Comparison of ENCODE assay signal across 36 cellular contexts in the genomic region with DNA sequence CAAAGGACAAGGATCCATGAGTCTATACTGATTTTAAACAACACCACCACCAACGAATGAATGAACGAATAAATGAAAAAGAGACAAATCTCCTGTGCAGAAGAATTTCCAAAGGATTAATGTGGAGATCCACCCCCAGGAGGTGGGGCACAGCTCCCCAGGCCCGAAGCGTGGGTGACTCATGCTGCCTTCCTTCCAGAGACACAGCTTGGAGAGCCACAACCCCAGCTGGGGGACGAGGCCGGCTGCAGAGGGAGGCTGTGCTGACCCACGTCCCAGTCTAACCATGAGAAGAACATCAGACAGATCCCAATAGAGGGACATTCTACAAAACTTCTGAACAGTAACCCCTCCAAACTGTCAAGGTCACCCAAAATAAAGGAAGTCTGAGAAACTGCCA.
"Had no signal": no experiment of that assay in that cellular context is flagged by ENCODE, and none has a peak within 500 bp of the region (broad histone marks: within the 10 kb centered on the region; RNA-seq: fewer than 3 reads in every experiment).

No MANE protein-coding gene starts in this region.

- DNase-seq: activated CD4-positive, alpha-beta memory T cell treated with anti-CD3 and anti-CD28 coated beads for 36 hours; activated CD4-positive, alpha-beta T cell treated with anti-CD3 and anti-CD28 coated beads for 36 hours; activated CD4-positive, alpha-beta T cell treated with anti-CD3 and anti-CD28 coated beads, Interleukin-2, amount 10 ng/mL, durations not matched to agents 24 days and 14 days; activated CD4-positive, CD25-positive, alpha-beta regulatory T cell; activated CD4-positive, CD25-positive, alpha-beta regulatory T cell treated with anti-CD3 and anti-CD28 coated beads, Interleukin-2, amount 50 U/mL, for 72 hours; activated CD8-positive, alpha-beta memory T cell treated with anti-CD3 and anti-CD28 coated beads, Interleukin-2, amount 10 ng/mL, durations not matched to agents 7 days and 5 days; activated CD8-positive, alpha-beta memory T cell treated with anti-CD3 and anti-CD28 coated beads, Interleukin-2, amount 50 U/mL, for 4 hours; activated CD8-positive, alpha-beta T cell treated with anti-CD3 and anti-CD28 coated beads, Interleukin-2, amount 10 ng/mL, durations not matched to agents 7 days and 5 days; activated effector memory CD4-positive, alpha-beta T cell treated with anti-CD3 and anti-CD28 coated beads, Interleukin-2, amount 50 U/mL, for 16 hours; activated naive CD4-positive, alpha-beta T cell treated with anti-CD3 and anti-CD28 coated beads for 36 hours; activated naive CD8-positive, alpha-beta T cell treated with anti-CD3 and anti-CD28 coated beads for 36 hours; activated naive CD8-positive, alpha-beta T cell treated with anti-CD3 and anti-CD28 coated beads, Interleukin-2, amount 50 U/mL, for 24 hours; activated T-cell treated with anti-CD3 and anti-CD28 coated beads, Interleukin-2, amount 50 U/mL, for 1 hour; activated T-cell treated with anti-CD3 and anti-CD28 coated beads, Interleukin-2, amount 50 U/mL, for 48 hours; adrenal gland; amygdala; aorta; dorsolateral prefrontal cortex; effector memory CD4-positive, alpha-beta T cell; endodermal cell; foreskin melanocyte; T-helper 1 cell; T-helper 17 cell; T1000 had no signal

- H3K27ac ChIP-seq: adrenal gland, breast epithelium, cardiac muscle cell, coronary artery, dorsolateral prefrontal cortex, gastroesophageal sphincter had no signal

- H3K27me3 Mint-ChIP-seq: activated CD4-positive, alpha-beta memory T cell treated with anti-CD3 and anti-CD28 coated beads for 36 hours; activated CD4-positive, alpha-beta T cell treated with anti-CD3 and anti-CD28 coated beads for 36 hours; activated CD4-positive, alpha-beta T cell treated with anti-CD3 and anti-CD28 coated beads, Interleukin-2, amount 10 ng/mL, durations not matched to agents 24 days and 14 days; activated CD8-positive, alpha-beta memory T cell treated with anti-CD3 and anti-CD28 coated beads, Interleukin-2, amount 10 ng/mL, durations not matched to agents 7 days and 5 days; activated naive CD8-positive, alpha-beta T cell treated with anti-CD3 and anti-CD28 coated beads for 36 hours; activated naive CD8-positive, alpha-beta T cell treated with anti-CD3 and anti-CD28 coated beads, Interleukin-2, amount 50 U/mL, for 24 hours; central memory CD8-positive, alpha-beta T cell; dendritic cell treated with granulocyte-macrophage colony-stimulating factor and Interleukin-4, amounts not matched to agents 40 ng/mL and 50 ng/mL, for 4 days had no signal

- H3K4me3 Mint-ChIP-seq: activated CD4-positive, alpha-beta memory T cell treated with anti-CD3 and anti-CD28 coated beads for 36 hours; activated CD4-positive, alpha-beta T cell treated with anti-CD3 and anti-CD28 coated beads for 36 hours; activated CD4-positive, alpha-beta T cell treated with anti-CD3 and anti-CD28 coated beads, Interleukin-2, amount 10 ng/mL, durations not matched to agents 24 days and 14 days; activated CD8-positive, alpha-beta memory T cell treated with anti-CD3 and anti-CD28 coated beads, Interleukin-2, amount 10 ng/mL, durations not matched to agents 7 days and 5 days; activated CD8-positive, alpha-beta T cell treated with anti-CD3 and anti-CD28 coated beads, Interleukin-2, amount 10 ng/mL, durations not matched to agents 7 days and 5 days; activated naive CD4-positive, alpha-beta T cell treated with anti-CD3 and anti-CD28 coated beads for 36 hours; activated naive CD4-positive, alpha-beta T cell treated with anti-CD3 and anti-CD28 coated beads, Interleukin-2, amount 50 U/mL, for 24 hours; activated naive CD8-positive, alpha-beta T cell treated with anti-CD3 and anti-CD28 coated beads for 36 hours; activated naive CD8-positive, alpha-beta T cell treated with anti-CD3 and anti-CD28 coated beads, Interleukin-2, amount 50 U/mL, for 24 hours; activated T-helper 1 cell treated with anti-CD3 and anti-CD28 coated beads, Interleukin-12 subunit alpha, Interleukin-12 subunit beta, Interleukin-2, Interleukin-4 antibody, amounts not matched to agents 30 ng/mL and 10 ng/mL and 1 ng/mL, durations not matched to agents 14 hours and 24 hours and 36 hours; brain; central memory CD8-positive, alpha-beta T cell; dendritic cell treated with granulocyte-macrophage colony-stimulating factor and Interleukin-4, amounts not matched to agents 40 ng/mL and 50 ng/mL, for 4 days; endodermal cell; T-helper 17 cell; T-helper 2 cell treated with Interferon-gamma antibody and Interleukin-4, amounts not matched to agents 5 μg/mL and 100 μg/mL, for 36 hours had no signal

- H3K4me1 Mint-ChIP-seq: activated CD4-positive, alpha-beta T cell treated with anti-CD3 and anti-CD28 coated beads for 36 hours; activated CD4-positive, alpha-beta T cell treated with anti-CD3 and anti-CD28 coated beads, Interleukin-2, amount 10 ng/mL, durations not matched to agents 24 days and 14 days; activated CD8-positive, alpha-beta memory T cell treated with anti-CD3 and anti-CD28 coated beads, Interleukin-2, amount 10 ng/mL, durations not matched to agents 7 days and 5 days; activated naive CD4-positive, alpha-beta T cell treated with anti-CD3 and anti-CD28 coated beads, Interleukin-2, amount 50 U/mL, for 24 hours; activated naive CD8-positive, alpha-beta T cell treated with anti-CD3 and anti-CD28 coated beads for 36 hours; activated naive CD8-positive, alpha-beta T cell treated with anti-CD3 and anti-CD28 coated beads, Interleukin-2, amount 50 U/mL, for 24 hours; central memory CD8-positive, alpha-beta T cell; endodermal cell; T-helper 17 cell had no signal

- H3K4me1 ChIP-seq: adrenal gland, breast epithelium, gastroesophageal sphincter had no signal

- H3K27me3 ChIP-seq: adrenal gland, cardiac muscle cell had no signal

- H3K27ac Mint-ChIP-seq: activated CD4-positive, alpha-beta memory T cell treated with anti-CD3 and anti-CD28 coated beads for 36 hours; activated CD4-positive, alpha-beta T cell treated with anti-CD3 and anti-CD28 coated beads for 36 hours; activated CD4-positive, alpha-beta T cell treated with anti-CD3 and anti-CD28 coated beads, Interleukin-2, amount 10 ng/mL, durations not matched to agents 24 days and 14 days; activated CD8-positive, alpha-beta memory T cell treated with anti-CD3 and anti-CD28 coated beads, Interleukin-2, amount 10 ng/mL, durations not matched to agents 7 days and 5 days; activated CD8-positive, alpha-beta T cell treated with anti-CD3 and anti-CD28 coated beads, Interleukin-2, amount 10 ng/mL, durations not matched to agents 7 days and 5 days; activated naive CD4-positive, alpha-beta T cell treated with anti-CD3 and anti-CD28 coated beads for 36 hours; activated naive CD4-positive, alpha-beta T cell treated with anti-CD3 and anti-CD28 coated beads, Interleukin-2, amount 50 U/mL, for 24 hours; activated naive CD8-positive, alpha-beta T cell treated with anti-CD3 and anti-CD28 coated beads for 36 hours; activated naive CD8-positive, alpha-beta T cell treated with anti-CD3 and anti-CD28 coated beads, Interleukin-2, amount 50 U/mL, for 24 hours; activated T-helper 1 cell treated with anti-CD3 and anti-CD28 coated beads, Interleukin-12 subunit alpha, Interleukin-12 subunit beta, Interleukin-2, Interleukin-4 antibody, amounts not matched to agents 30 ng/mL and 10 ng/mL and 1 ng/mL, durations not matched to agents 14 hours and 24 hours and 36 hours; activated T-helper 2 cell treated with anti-CD3 and anti-CD28 coated beads, Interferon-gamma antibody, Interleukin-2, Interleukin-4, amounts not matched to agents 10 μg/mL and 5 μg/mL and 100 μg/mL, durations not matched to agents 14 hours and 24 hours and 36 hours; dendritic cell treated with granulocyte-macrophage colony-stimulating factor and Interleukin-4, amounts not matched to agents 40 ng/mL and 50 ng/mL, for 4 days; endodermal cell; T-helper 17 cell; T-helper 2 cell treated with Interferon-gamma antibody and Interleukin-4, amounts not matched to agents 5 μg/mL and 100 μg/mL, for 36 hours had no signal

- H3K4me3 ChIP-seq: adrenal gland, breast epithelium, cardiac muscle cell, coronary artery, dorsolateral prefrontal cortex, gastroesophageal sphincter had no signal

- H3K9me3 ChIP-seq: adrenal gland, breast epithelium, gastroesophageal sphincter had no signal

- ATAC-seq: activated CD4-positive, alpha-beta T cell treated with anti-CD3 and anti-CD28 coated beads for 36 hours; activated CD8-positive, alpha-beta memory T cell treated with anti-CD3 and anti-CD28 coated beads, Interleukin-2, amount 10 ng/mL, durations not matched to agents 7 days and 5 days; activated CD8-positive, alpha-beta T cell treated with anti-CD3 and anti-CD28 coated beads, Interleukin-2, amount 10 ng/mL, durations not matched to agents 7 days and 5 days; activated naive CD8-positive, alpha-beta T cell treated with anti-CD3 and anti-CD28 coated beads, Interleukin-2, amount 50 U/mL, for 24 hours; esophagus mucosa; gastroesophageal sphincter; T-helper 17 cell had no signal

- H3K36me3 Mint-ChIP-seq: activated CD4-positive, alpha-beta memory T cell treated with anti-CD3 and anti-CD28 coated beads for 36 hours; activated CD8-positive, alpha-beta memory T cell treated with anti-CD3 and anti-CD28 coated beads, Interleukin-2, amount 10 ng/mL, durations not matched to agents 7 days and 5 days; activated naive CD4-positive, alpha-beta T cell treated with anti-CD3 and anti-CD28 coated beads, Interleukin-2, amount 50 U/mL, for 24 hours; activated naive CD8-positive, alpha-beta T cell treated with anti-CD3 and anti-CD28 coated beads for 36 hours; brain had no signal

- H3K36me3 ChIP-seq: adrenal gland, breast epithelium, cardiac muscle cell, gastroesophageal sphincter had no signal

- H3K9me3 Mint-ChIP-seq: activated CD4-positive, alpha-beta memory T cell treated with anti-CD3 and anti-CD28 coated beads for 36 hours; activated CD4-positive, alpha-beta T cell treated with anti-CD3 and anti-CD28 coated beads, Interleukin-2, amount 10 ng/mL, durations not matched to agents 24 days and 14 days; activated naive CD4-positive, alpha-beta T cell treated with anti-CD3 and anti-CD28 coated beads for 36 hours; activated naive CD4-positive, alpha-beta T cell treated with anti-CD3 and anti-CD28 coated beads, Interleukin-2, amount 50 U/mL, for 24 hours; activated naive CD8-positive, alpha-beta T cell treated with anti-CD3 and anti-CD28 coated beads for 36 hours; activated naive CD8-positive, alpha-beta T cell treated with anti-CD3 and anti-CD28 coated beads, Interleukin-2, amount 50 U/mL, for 24 hours; activated T-helper 1 cell treated with anti-CD3 and anti-CD28 coated beads, Interleukin-12 subunit alpha, Interleukin-12 subunit beta, Interleukin-2, Interleukin-4 antibody, amounts not matched to agents 30 ng/mL and 10 ng/mL and 1 ng/mL, durations not matched to agents 14 hours and 24 hours and 36 hours; activated T-helper 2 cell treated with anti-CD3 and anti-CD28 coated beads, Interferon-gamma antibody, Interleukin-2, Interleukin-4, amounts not matched to agents 10 μg/mL and 5 μg/mL and 100 μg/mL, durations not matched to agents 14 hours and 24 hours and 36 hours; central memory CD8-positive, alpha-beta T cell; dendritic cell treated with granulocyte-macrophage colony-stimulating factor and Interleukin-4, amounts not matched to agents 40 ng/mL and 50 ng/mL, for 4 days; endodermal cell; T-helper 2 cell treated with Interferon-gamma antibody and Interleukin-4, amounts not matched to agents 5 μg/mL and 100 μg/mL, for 36 hours had no signal
